ENCODE assay signal across 10 cellular contexts in the genomic region with DNA sequence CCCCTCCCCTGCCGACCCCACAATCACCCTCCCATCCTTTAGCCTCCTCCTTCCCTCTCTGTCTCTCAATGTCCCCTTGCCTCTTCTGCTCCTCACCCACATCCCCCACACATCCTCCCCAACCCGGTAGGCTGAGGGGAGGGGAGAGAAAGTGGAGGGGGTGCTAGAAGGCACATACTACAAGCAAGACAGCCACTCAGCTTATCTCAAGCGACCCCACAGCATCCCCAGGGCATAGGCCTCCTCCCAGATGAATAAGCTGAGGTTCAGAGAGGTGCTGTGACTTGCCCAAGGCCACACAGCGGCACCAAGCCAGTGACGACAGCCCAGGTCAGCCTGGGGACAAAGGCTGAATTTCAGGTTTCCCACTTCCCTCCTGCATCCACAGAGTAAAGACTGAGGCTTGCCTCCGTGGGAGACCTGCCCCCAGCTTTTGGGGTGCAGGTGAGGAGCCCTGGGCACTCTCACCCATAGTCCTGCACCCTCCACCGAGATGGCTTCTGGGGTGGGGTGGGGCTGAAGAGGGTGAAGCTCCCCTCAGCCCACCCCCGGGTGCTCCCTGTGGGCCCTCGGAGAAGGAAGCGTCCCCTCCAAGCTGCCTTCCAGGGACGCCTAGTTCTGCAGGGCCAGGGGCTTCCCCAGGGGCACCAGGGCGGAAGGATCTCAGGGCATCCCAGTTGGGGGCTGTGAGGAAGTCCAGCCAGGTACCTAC. TPM values are rescaled to one million over a fixed set of nuclear protein-coding genes. Genes with fewer than 3 reads are reported as not detected.
DNase-seq lines count a peak whose midpoint lies in the region; ATAC-seq, FAIRE-seq and TF ChIP-seq lines count a peak whose summit lies in the region.
"Had no signal": no experiment of that assay in that cellular context is flagged by ENCODE, and none has a peak within 500 bp of the region (broad histone marks: within the 10 kb centered on the region; RNA-seq: fewer than 3 reads in every experiment).

No MANE protein-coding gene starts in this region.

- H3K9me3 ChIP-seq in GM12878 (replicated peaks; ENCODE audit: control insufficient read depth, insufficient read depth, low read length) (no peaks in the 10 kb centered on the region), thyroid gland (no peaks in the 10 kb centered on the region)

- no peaks in the 10 kb centered on the region for H3K36me3 Mint-ChIP-seq in natural killer cell

- POLR2A ChIA-PET in GM12878 (lab: Charles Lee) = interaction anchor here (0.6 to 12.5 kb wide), 20 partner anchors 9 to 384 kb away, joined by 3 to 246 read pairs (median 6); partner anchors contain the start of genes CYTH4, IL2RB, MFNG and NCF4

- H2AFZ ChIP-seq in GM12878 (ENCODE audit: control insufficient read depth, low read depth, low read length) = peak overlapping the region; percentile 59

- H3K4me1 Mint-ChIP-seq in natural killer cell = peaks cover 52 to 67% of the 10 kb centered on the region in 2 donors
- H3K4me1 Mint-ChIP-seq: nephron had no signal

- H3K27ac ChIP-seq in GM12878 (ENCODE audit: control insufficient read depth, insufficient read depth) (peak overlapping the region; percentile 96), thyroid gland (no peak overlapping the region)

- under 1% methylated on average over 12 of the region's 12 CpGs for WGBS in GM12878 (ENCODE audit: insufficient coverage, insufficient replicate concordance, low lambda C conversion rate, missing lambda C conversion rate)
- WGBS in thyroid gland, 2 donors = 45 to 59% methylated on average over 5 to 8 of the region's 12 CpGs

- H3K4me1 ChIP-seq in GM12878 (ENCODE audit: control insufficient read depth, insufficient read depth, low read length) (peaks cover 55% of the 10 kb centered on the region), thyroid gland (no peaks in the 10 kb centered on the region)

- no peak for DNase-seq in GM12891 (ENCODE audit: insufficient read length, low spot score)
- no peak for DNase-seq in GM12878 (ENCODE audit: low read depth, low spot score)
- no peak for DNase-seq in natural killer cell
- DNase-seq in thyroid gland = no peak
- DNase-seq in GF-D8 (lab: John Stamatoyannopoulos, UW) = no peak
- no peak for DNase-seq in stimulated activated CD4-positive, alpha-beta T cell treated with anti-CD3 and anti-CD28 coated beads, Interleukin-2, amount 100 ng/mL, for 48 hours

- H3K36me3 ChIP-seq in GM12878 (ENCODE audit: control insufficient read depth in 2 of 2, insufficient read depth in 2 of 2, low read length in 1 of 2) (peaks cover 21 to 24% of the 10 kb centered on the region in 2 experiments), thyroid gland (no peaks in the 10 kb centered on the region)

- no peaks in the 10 kb centered on the region for H3K9me3 Mint-ChIP-seq in natural killer cell
- H3K9me3 Mint-ChIP-seq: nephron had no signal

- H3K4me3 ChIP-seq in GM12878 = peak overlapping the region; percentile 91
- H3K4me3 ChIP-seq in thyroid gland (replicated peaks in 1 of 3) = peak overlapping the region in 1 of 3 donors; percentile 4

- peak overlapping the region; percentile 73 for H3K4me2 ChIP-seq in GM12878 (ENCODE audit: control insufficient read depth, insufficient read depth)

- no TSS peak for BruUV-seq in GM12878 (replicated peaks; lab: Mats Ljungman, UMichigan)

- RAD21 ChIA-PET in GM12878 (lab: Charles Lee; ENCODE audit: unreplicated experiment) = interaction anchor here (1.6 to 9.8 kb wide), 13 partner anchors 11 to 381 kb away, joined by 5 to 196 read pairs (median 16); partner anchors contain the start of genes CYTH4 and IL2RB

- in situ Hi-C loops in GM12878 (cut with MboI) = no loop called here

- TF ChIP-seq RAD21 in GM12878 (IDR thresholded peaks at IDR 0.05; ENCODE audit: insufficient read depth, low read depth, low read length) = no peak

- TF ChIP-seq EP300 in GM12878 (IDR thresholded peaks at IDR 0.05; ENCODE audit: borderline replicate concordance in 1 of 2, control insufficient read depth in 1 of 2, low read depth in 2 of 2, low read length in 2 of 2) = no peak

- TF ChIP-seq POLR2A in GM12891 (IDR thresholded peaks at IDR 0.05; ENCODE audit: low read depth, low read length) (no peak), GM12878 (IDR thresholded peaks at IDR 0.05; ENCODE audit: low read depth, low read length) (no peak), thyroid gland (IDR thresholded peaks at IDR 0.05) (no peak)

- H3K27me3 ChIP-seq in GM12878 (replicated peaks in 1 of 2; ENCODE audit: control insufficient read depth in 2 of 2, insufficient read depth in 2 of 2, low read length in 1 of 2) (no peaks in the 10 kb centered on the region), thyroid gland (no peaks in the 10 kb centered on the region)

- ATAC-seq in HG03095 (IDR thresholded peaks at IDR 0.05; ENCODE audit: unreplicated experiment) = peak; percentile 2
- ATAC-seq in GM12878 = peak; percentile 9
- peak in 1 of 3 donors; percentile 9 for ATAC-seq in natural killer cell
- ATAC-seq in GM18519 (IDR thresholded peaks at IDR 0.05; ENCODE audit: low FRiP score, unreplicated experiment) = no peak

- TF ChIP-seq CTCF in GM12878 (IDR thresholded peaks at IDR 0.05 in 2 of 3, conservative IDR thresholded peaks at IDR 0.05 in 1 of 3; ENCODE audit: control insufficient read depth in 2 of 3, extremely low read depth in 1 of 3, insufficient read depth in 1 of 3, low read depth in 3 of 3, low read length in 3 of 3) = no peak
- no peak for TF ChIP-seq CTCF in natural killer cell (IDR thresholded peaks at IDR 0.05)
- no peak for TF ChIP-seq CTCF in thyroid gland (IDR thresholded peaks at IDR 0.05)

- H3K9ac ChIP-seq in GM12878 (ENCODE audit: control insufficient read depth, insufficient read depth, low read length) = peak overlapping the region; percentile 98

- no peaks in the 10 kb centered on the region for H3K27me3 Mint-ChIP-seq in natural killer cell (ENCODE audit: low read depth in 2 of 2)

- H3K27ac Mint-ChIP-seq in natural killer cell = peak overlapping the region; percentile 93 to 98
- H3K27ac Mint-ChIP-seq: nephron had no signal

- peak overlapping the region; percentile 91 for H3K4me3 Mint-ChIP-seq in natural killer cell

- intact Hi-C loops in GM12878 (cut with micrococcal nuclease; ENCODE audit: unreplicated experiment) = loop anchor here (2.0 to 5.0 kb wide), 2 partner anchors 19 to 81 kb away; no protein-coding TSS in a partner anchor
- intact Hi-C loops in natural killer cell (cut with micrococcal nuclease) = loop anchor here (1.0 to 5.0 kb wide), 4 partner anchors 13 to 96 kb away; partner anchors contain the start of gene IL2RB
- intact Hi-C loops in thyroid gland (cut with DNase I) = no loop called here

- peaks cover 59% of the 10 kb centered on the region for H3K79me2 ChIP-seq in GM12878 (ENCODE audit: control insufficient read depth, insufficient read depth, low read length)

- 0 out of 2 replicates have a peak, but pooled peaks cover 2% of the 10 kb centered on the region for H4K20me1 ChIP-seq in GM12878 (ENCODE audit: control insufficient read depth, insufficient read depth)

- CTCF ChIA-PET in GM12878 (lab: Yijun Ruan, JAX) = interaction anchor here (0.6 to 12.8 kb wide), 13 partner anchors 10 to 164 kb away, joined by 3 to 265 read pairs (median 18); partner anchors contain the start of gene IL2RB

- SMC1A ChIA-PET in GM12878 (lab: Charles Lee; ENCODE audit: uncharacterized antibody, unreplicated experiment) = interaction anchor here (0.6 to 10.3 kb wide), 16 partner anchors 11 to 123 kb away, joined by 3 to 165 read pairs (median 8); partner anchors contain the start of gene IL2RB

- FAIRE-seq in GM12891 (lab: Jason Lieb, UNC) = no peak
- no peak for FAIRE-seq in GM12878 (lab: Jason Lieb, UNC)

RNA-seq across cellular contexts. Expression of gene RAC2, which starts 0.5 kb away (rescaled TPM):
- 448 TPM for polyA plus RNA-seq in GM12891 (2012; ENCODE audit: low read depth, missing spikeins)
- 143 and 150 TPM in 2 replicates for total RNA-seq in GM12878 (2013; cell fraction: nucleolus; rRNA removed)
- total RNA-seq in GM12878 (2014; rRNA removed) (251 and 282 TPM in 2 replicates), GM12878 (2014; rRNA removed; fragmentation: Illumina TruSeq; extraction: Trizol) (135 and 149 TPM in 2 replicates), GM12878 (2021) (382 and 386 TPM in 2 replicates), natural killer cell (100 to 1,000 TPM; 647 to 744 (median 741) TPM), thyroid gland (1 to 10 TPM; 3.6 to 6.0 (median 4.6) TPM)
- polyA plus RNA-seq in GM12878 (2011; ENCODE audit: low read depth) = 314 TPM
- polyA plus RNA-seq in GM12878 (2011; rRNA removed) (84.4 and 296 TPM in 2 replicates), GM12878 (2014; fragmentation: Illumina TruSeq; extraction: Trizol) (166 and 339 TPM in 2 replicates), GM12878 (2014; fragmentation: Nextera tagmentation; extraction: Ambion mirVana) (100 to 1,000 TPM; 102 to 108 TPM), GM12878 (2014; rRNA removed) (313 and 369 TPM in 2 replicates), GM12878 (2016; fragmentation: Nextera tagmentation; extraction: Ambion mirVana) (100 to 1,000 TPM; 320 to 330 TPM)
- 317 and 416 TPM in 2 replicates for polyA plus RNA-seq in GM12878 (2011; cell fraction: cytosol; rRNA removed)
- 561 and 566 TPM in 2 replicates for polyA plus RNA-seq in GM12878 (2011; cell fraction: nucleus; rRNA removed)
- 512 and 607 TPM in 2 replicates for polyA plus RNA-seq in GM12878 (2012)
- polyA minus RNA-seq in GM12878 (2011; rRNA and poly(A)+ RNA removed) = 200 and 233 TPM in 2 replicates
- polyA minus RNA-seq in GM12878 (2011; cell fraction: cytosol; rRNA and poly(A)+ RNA removed) = 155 and 158 TPM in 2 replicates
- 185 and 303 TPM in 2 replicates for polyA minus RNA-seq in GM12878 (2011; cell fraction: nucleus; rRNA and poly(A)+ RNA removed)

RNA-seq across cellular contexts. Expression of gene SSTR3, which starts 31.3 kb away (rescaled TPM):
- 3.7 TPM for polyA plus RNA-seq in GM12891 (2012; ENCODE audit: low read depth, missing spikeins)
- 12.3 and 12.5 TPM in 2 replicates for total RNA-seq in GM12878 (2013; cell fraction: nucleolus; rRNA removed)
- total RNA-seq in GM12878 (2014; rRNA removed) = 3.6 and 4.5 TPM in 2 replicates
- 2.5 and 2.8 TPM in 2 replicates for total RNA-seq in GM12878 (2014; rRNA removed; fragmentation: Illumina TruSeq; extraction: Trizol)
- total RNA-seq in GM12878 (2021) = 4.5 TPM in 2 replicates
- polyA plus RNA-seq in GM12878 (2011; ENCODE audit: low read depth) = 2.6 TPM
- 3.6 and 4.3 TPM in 2 replicates for polyA plus RNA-seq in GM12878 (2011; rRNA removed)
- polyA plus RNA-seq in GM12878 (2011; cell fraction: cytosol; rRNA removed) = 4.7 and 5.3 TPM in 2 replicates
- 10.9 and 11.1 TPM in 2 replicates for polyA plus RNA-seq in GM12878 (2011; cell fraction: nucleus; rRNA removed)
- polyA plus RNA-seq in GM12878 (2012) = 5.5 and 6.9 TPM in 2 replicates
- 1.6 and 2.3 TPM in 2 replicates for polyA plus RNA-seq in GM12878 (2014; fragmentation: Illumina TruSeq; extraction: Trizol)
- under 1 TPM; 0.03 to 0.46 TPM for polyA plus RNA-seq in GM12878 (2014; fragmentation: Nextera tagmentation; extraction: Ambion mirVana)
- polyA plus RNA-seq in GM12878 (2014; rRNA removed) = 4.0 and 4.3 TPM in 2 replicates
- polyA plus RNA-seq in GM12878 (2016; fragmentation: Nextera tagmentation; extraction: Ambion mirVana) = 1 to 10 TPM in 1 of 2 experiments, under 1 TPM in 1; 0.74 to 1.2 TPM
- polyA minus RNA-seq in GM12878 (2011; rRNA and poly(A)+ RNA removed) = 6.1 and 11.3 TPM in 2 replicates
- polyA minus RNA-seq in GM12878 (2011; cell fraction: cytosol; rRNA and poly(A)+ RNA removed) = 2.7 and 3.5 TPM in 2 replicates
- polyA minus RNA-seq in GM12878 (2011; cell fraction: nucleus; rRNA and poly(A)+ RNA removed) = 3.1 and 4.2 TPM in 2 replicates
- total RNA-seq in natural killer cell = under 1 TPM; 0.20 to 0.64 (median 0.23) TPM
- total RNA-seq in thyroid gland = under 1 TPM in 3 of 4 donors, not detected in 1; 0.11 to 0.24 (median 0.13) TPM
- total RNA-seq: NCI-H460 had no signal

RNA-seq across cellular contexts. Expression of gene CYTH4, which starts 38.8 kb away (rescaled TPM):
- polyA plus RNA-seq in GM12891 (2012; ENCODE audit: low read depth, missing spikeins) = 12.4 TPM
- total RNA-seq in GM12878 (2013; cell fraction: nucleolus; rRNA removed) = 94.2 and 114 TPM in 2 replicates
- total RNA-seq in GM12878 (2014; rRNA removed) (23.2 TPM in 2 replicates), GM12878 (2014; rRNA removed; fragmentation: Illumina TruSeq; extraction: Trizol) (17.2 and 18.3 TPM in 2 replicates), GM12878 (2021) (25.8 and 26.0 TPM in 2 replicates), natural killer cell (100 to 1,000 TPM; 219 to 260 (median 249) TPM), thyroid gland (10 to 100 TPM in 1 of 4 donors, 1 to 10 TPM in 3; 3.3 to 15.1 (median 4.2) TPM)
- 7.0 TPM for polyA plus RNA-seq in GM12878 (2011; ENCODE audit: low read depth)
- polyA plus RNA-seq in GM12878 (2011; rRNA removed) (19.4 and 24.1 TPM in 2 replicates), GM12878 (2014; fragmentation: Illumina TruSeq; extraction: Trizol) (9.1 and 16.6 TPM in 2 replicates), GM12878 (2014; fragmentation: Nextera tagmentation; extraction: Ambion mirVana) (1 to 10 TPM; 1.5 to 1.8 TPM), GM12878 (2014; rRNA removed) (23.6 and 27.3 TPM in 2 replicates), GM12878 (2016; fragmentation: Nextera tagmentation; extraction: Ambion mirVana) (10 to 100 TPM; 12.4 TPM)
- 22.7 and 30.1 TPM in 2 replicates for polyA plus RNA-seq in GM12878 (2011; cell fraction: cytosol; rRNA removed)
- 148 and 167 TPM in 2 replicates for polyA plus RNA-seq in GM12878 (2011; cell fraction: nucleus; rRNA removed)
- polyA plus RNA-seq in GM12878 (2012) = 15.7 and 21.2 TPM in 2 replicates
- polyA minus RNA-seq in GM12878 (2011; rRNA and poly(A)+ RNA removed) = 14.9 and 23.6 TPM in 2 replicates
- 5.5 and 6.7 TPM in 2 replicates for polyA minus RNA-seq in GM12878 (2011; cell fraction: cytosol; rRNA and poly(A)+ RNA removed)
- polyA minus RNA-seq in GM12878 (2011; cell fraction: nucleus; rRNA and poly(A)+ RNA removed) = 23.1 and 31.4 TPM in 2 replicates
- total RNA-seq: NCI-H460 had no signal

RNA-seq across cellular contexts. Expression of gene C1QTNF6, which starts 55.5 kb away (rescaled TPM):
- 2.6 TPM for polyA plus RNA-seq in GM12891 (2012; ENCODE audit: low read depth, missing spikeins)
- 23.7 and 26.2 TPM in 2 replicates for total RNA-seq in GM12878 (2013; cell fraction: nucleolus; rRNA removed)
- 1.1 and 1.3 TPM in 2 replicates for total RNA-seq in GM12878 (2014; rRNA removed)
- 1.6 and 1.7 TPM in 2 replicates for total RNA-seq in GM12878 (2014; rRNA removed; fragmentation: Illumina TruSeq; extraction: Trizol)
- 2.1 and 2.4 TPM in 2 replicates for total RNA-seq in GM12878 (2021)
- 2.3 TPM for polyA plus RNA-seq in GM12878 (2011; ENCODE audit: low read depth)
- polyA plus RNA-seq in GM12878 (2011; rRNA removed) = 3.9 and 4.1 TPM in 2 replicates
- 4.7 and 5.2 TPM in 2 replicates for polyA plus RNA-seq in GM12878 (2011; cell fraction: cytosol; rRNA removed)
- polyA plus RNA-seq in GM12878 (2011; cell fraction: nucleus; rRNA removed) = 23.6 and 35.1 TPM in 2 replicates
- 3.4 and 3.7 TPM in 2 replicates for polyA plus RNA-seq in GM12878 (2012)
- polyA plus RNA-seq in GM12878 (2014; fragmentation: Illumina TruSeq; extraction: Trizol) = 1.1 and 1.5 TPM in 2 replicates
- under 1 TPM; 0.16 to 0.18 TPM for polyA plus RNA-seq in GM12878 (2014; fragmentation: Nextera tagmentation; extraction: Ambion mirVana)
- 2.5 and 2.7 TPM in 2 replicates for polyA plus RNA-seq in GM12878 (2014; rRNA removed)
- 1 to 10 TPM in 1 of 2 experiments, under 1 TPM in 1; 0.99 to 1.1 TPM for polyA plus RNA-seq in GM12878 (2016; fragmentation: Nextera tagmentation; extraction: Ambion mirVana)
- polyA minus RNA-seq in GM12878 (2011; rRNA and poly(A)+ RNA removed) = 5.9 and 8.9 TPM in 2 replicates
- polyA minus RNA-seq in GM12878 (2011; cell fraction: cytosol; rRNA and poly(A)+ RNA removed) = 2.8 and 4.1 TPM in 2 replicates
- 14.0 and 16.0 TPM in 2 replicates for polyA minus RNA-seq in GM12878 (2011; cell fraction: nucleus; rRNA and poly(A)+ RNA removed)
- total RNA-seq in natural killer cell = 10 to 100 TPM in 1 of 3 donors, 1 to 10 TPM in 2; 6.0 to 10.3 (median 6.7) TPM
- 1 to 10 TPM; 1.7 to 4.8 (median 3.6) TPM for total RNA-seq in thyroid gland

Comparison
In these comparisons a context has a peak if more than half of its experiments do, and no peak if none do; other contexts are left out.
1. RNA of gene RAC2, which starts 0.5 kb away (total RNA-seq): 647 to 744 TPM in natural killer cell and 135 to 386 TPM in GM12878; 3.6 to 6.0 TPM in thyroid gland; every median in the first group is over 10 times any median in the second.